ENCODE assay signal across 2 cellular contexts in the genomic region with DNA sequence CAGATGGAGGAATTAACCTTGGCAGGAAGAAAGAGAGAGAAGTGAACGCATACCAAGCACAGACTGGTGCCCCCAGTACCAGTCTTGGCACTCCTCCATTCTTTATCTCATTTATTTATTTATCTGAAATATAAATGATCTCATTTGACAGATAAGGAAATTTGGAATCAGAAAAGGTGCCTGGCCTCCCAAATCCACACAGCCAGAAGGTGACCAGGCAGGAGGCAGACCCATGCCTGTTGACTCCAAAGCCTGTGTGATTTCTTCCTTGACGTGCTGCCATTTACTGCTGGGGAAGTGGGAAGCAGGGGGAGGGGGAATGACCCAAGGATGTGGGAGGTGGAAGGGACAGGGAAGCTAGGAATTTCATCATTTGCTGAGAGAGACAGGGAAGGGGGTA.
TF ChIP-seq lines count a peak whose summit lies in the region.

No MANE protein-coding gene starts in this region.

TF ChIP-seq in GM23338, 12 proteins besides CTCF, POLR2A, EP300 and RAD21:
- TF ChIP-seq CREB1 (CRISPR knock-in tag; IDR thresholded peaks at IDR 0.05; ENCODE audit: low read depth): no peak
- TF ChIP-seq JUNB (IDR thresholded peaks at IDR 0.05; ENCODE audit: unreplicated experiment): no peak
- no peak for TF ChIP-seq STAT1 (IDR thresholded peaks at IDR 0.05; ENCODE audit: unreplicated experiment)
- TF ChIP-seq, protein P1, sequence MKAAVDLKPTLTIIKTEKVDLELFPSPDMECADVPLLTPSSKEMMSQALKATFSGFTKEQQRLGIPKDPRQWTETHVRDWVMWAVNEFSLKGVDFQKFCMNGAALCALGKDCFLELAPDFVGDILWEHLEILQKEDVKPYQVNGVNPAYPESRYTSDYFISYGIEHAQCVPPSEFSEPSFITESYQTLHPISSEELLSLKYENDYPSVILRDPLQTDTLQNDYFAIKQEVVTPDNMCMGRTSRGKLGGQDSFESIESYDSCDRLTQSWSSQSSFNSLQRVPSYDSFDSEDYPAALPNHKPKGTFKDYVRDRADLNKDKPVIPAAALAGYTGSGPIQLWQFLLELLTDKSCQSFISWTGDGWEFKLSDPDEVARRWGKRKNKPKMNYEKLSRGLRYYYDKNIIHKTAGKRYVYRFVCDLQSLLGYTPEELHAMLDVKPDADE (IDR thresholded peaks at IDR 0.05): no peak
- TF ChIP-seq POLR2AphosphoS5 (IDR thresholded peaks at IDR 0.05; ENCODE audit: low read depth): no peak
- TF ChIP-seq ZNF114 (CRISPR knock-in tag; IDR thresholded peaks at IDR 0.05): no peak
- no peak for TF ChIP-seq EZH2phosphoT487 (IDR thresholded peaks at IDR 0.05; ENCODE audit: unreplicated experiment)
- TF ChIP-seq, protein P2, sequence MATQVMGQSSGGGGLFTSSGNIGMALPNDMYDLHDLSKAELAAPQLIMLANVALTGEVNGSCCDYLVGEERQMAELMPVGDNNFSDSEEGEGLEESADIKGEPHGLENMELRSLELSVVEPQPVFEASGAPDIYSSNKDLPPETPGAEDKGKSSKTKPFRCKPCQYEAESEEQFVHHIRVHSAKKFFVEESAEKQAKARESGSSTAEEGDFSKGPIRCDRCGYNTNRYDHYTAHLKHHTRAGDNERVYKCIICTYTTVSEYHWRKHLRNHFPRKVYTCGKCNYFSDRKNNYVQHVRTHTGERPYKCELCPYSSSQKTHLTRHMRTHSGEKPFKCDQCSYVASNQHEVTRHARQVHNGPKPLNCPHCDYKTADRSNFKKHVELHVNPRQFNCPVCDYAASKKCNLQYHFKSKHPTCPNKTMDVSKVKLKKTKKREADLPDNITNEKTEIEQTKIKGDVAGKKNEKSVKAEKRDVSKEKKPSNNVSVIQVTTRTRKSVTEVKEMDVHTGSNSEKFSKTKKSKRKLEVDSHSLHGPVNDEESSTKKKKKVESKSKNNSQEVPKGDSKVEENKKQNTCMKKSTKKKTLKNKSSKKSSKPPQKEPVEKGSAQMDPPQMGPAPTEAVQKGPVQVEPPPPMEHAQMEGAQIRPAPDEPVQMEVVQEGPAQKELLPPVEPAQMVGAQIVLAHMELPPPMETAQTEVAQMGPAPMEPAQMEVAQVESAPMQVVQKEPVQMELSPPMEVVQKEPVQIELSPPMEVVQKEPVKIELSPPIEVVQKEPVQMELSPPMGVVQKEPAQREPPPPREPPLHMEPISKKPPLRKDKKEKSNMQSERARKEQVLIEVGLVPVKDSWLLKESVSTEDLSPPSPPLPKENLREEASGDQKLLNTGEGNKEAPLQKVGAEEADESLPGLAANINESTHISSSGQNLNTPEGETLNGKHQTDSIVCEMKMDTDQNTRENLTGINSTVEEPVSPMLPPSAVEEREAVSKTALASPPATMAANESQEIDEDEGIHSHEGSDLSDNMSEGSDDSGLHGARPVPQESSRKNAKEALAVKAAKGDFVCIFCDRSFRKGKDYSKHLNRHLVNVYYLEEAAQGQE (IDR thresholded peaks at IDR 0.05; ENCODE audit: unreplicated experiment): no peak
- no peak for TF ChIP-seq ZNF331 (CRISPR knock-in tag; IDR thresholded peaks at IDR 0.05; ENCODE audit: low read depth)
- TF ChIP-seq, protein P3, sequence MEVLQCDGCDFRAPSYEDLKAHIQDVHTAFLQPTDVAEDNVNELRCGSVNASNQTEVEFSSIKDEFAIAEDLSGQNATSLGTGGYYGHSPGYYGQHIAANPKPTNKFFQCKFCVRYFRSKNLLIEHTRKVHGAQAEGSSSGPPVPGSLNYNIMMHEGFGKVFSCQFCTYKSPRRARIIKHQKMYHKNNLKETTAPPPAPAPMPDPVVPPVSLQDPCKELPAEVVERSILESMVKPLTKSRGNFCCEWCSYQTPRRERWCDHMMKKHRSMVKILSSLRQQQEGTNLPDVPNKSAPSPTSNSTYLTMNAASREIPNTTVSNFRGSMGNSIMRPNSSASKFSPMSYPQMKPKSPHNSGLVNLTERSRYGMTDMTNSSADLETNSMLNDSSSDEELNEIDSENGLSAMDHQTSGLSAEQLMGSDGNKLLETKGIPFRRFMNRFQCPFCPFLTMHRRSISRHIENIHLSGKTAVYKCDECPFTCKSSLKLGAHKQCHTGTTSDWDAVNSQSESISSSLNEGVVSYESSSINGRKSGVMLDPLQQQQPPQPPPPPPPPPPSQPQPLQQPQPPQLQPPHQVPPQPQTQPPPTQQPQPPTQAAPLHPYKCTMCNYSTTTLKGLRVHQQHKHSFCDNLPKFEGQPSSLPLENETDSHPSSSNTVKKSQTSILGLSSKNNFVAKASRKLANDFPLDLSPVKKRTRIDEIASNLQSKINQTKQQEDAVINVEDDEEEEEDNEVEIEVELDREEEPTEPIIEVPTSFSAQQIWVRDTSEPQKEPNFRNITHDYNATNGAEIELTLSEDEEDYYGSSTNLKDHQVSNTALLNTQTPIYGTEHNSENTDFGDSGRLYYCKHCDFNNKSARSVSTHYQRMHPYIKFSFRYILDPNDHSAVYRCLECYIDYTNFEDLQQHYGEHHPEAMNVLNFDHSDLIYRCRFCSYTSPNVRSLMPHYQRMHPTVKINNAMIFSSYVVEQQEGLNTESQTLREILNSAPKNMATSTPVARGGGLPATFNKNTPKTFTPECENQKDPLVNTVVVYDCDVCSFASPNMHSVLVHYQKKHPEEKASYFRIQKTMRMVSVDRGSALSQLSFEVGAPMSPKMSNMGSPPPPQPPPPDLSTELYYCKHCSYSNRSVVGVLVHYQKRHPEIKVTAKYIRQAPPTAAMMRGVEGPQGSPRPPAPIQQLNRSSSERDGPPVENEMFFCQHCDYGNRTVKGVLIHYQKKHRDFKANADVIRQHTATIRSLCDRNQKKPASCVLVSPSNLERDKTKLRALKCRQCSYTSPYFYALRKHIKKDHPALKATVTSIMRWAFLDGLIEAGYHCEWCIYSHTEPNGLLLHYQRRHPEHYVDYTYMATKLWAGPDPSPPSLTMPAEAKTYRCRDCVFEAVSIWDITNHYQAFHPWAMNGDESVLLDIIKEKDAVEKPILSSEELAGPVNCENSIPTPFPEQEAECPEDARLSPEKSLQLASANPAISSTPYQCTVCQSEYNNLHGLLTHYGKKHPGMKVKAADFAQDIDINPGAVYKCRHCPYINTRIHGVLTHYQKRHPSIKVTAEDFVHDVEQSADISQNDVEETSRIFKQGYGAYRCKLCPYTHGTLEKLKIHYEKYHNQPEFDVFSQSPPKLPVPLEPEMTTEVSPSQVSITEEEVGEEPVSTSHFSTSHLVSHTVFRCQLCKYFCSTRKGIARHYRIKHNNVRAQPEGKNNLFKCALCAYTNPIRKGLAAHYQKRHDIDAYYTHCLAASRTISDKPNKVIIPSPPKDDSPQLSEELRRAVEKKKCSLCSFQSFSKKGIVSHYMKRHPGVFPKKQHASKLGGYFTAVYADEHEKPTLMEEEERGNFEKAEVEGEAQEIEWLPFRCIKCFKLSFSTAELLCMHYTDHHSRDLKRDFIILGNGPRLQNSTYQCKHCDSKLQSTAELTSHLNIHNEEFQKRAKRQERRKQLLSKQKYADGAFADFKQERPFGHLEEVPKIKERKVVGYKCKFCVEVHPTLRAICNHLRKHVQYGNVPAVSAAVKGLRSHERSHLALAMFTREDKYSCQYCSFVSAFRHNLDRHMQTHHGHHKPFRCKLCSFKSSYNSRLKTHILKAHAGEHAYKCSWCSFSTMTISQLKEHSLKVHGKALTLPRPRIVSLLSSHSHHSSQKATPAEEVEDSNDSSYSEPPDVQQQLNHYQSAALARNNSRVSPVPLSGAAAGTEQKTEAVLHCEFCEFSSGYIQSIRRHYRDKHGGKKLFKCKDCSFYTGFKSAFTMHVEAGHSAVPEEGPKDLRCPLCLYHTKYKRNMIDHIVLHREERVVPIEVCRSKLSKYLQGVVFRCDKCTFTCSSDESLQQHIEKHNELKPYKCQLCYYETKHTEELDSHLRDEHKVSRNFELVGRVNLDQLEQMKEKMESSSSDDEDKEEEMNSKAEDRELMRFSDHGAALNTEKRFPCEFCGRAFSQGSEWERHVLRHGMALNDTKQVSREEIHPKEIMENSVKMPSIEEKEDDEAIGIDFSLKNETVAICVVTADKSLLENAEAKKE (CRISPR knock-in tag; IDR thresholded peaks at IDR 0.05): no peak
TF ChIP-seq in GM23338: peak in this region for 0.

TF ChIP-seq in H1, 55 proteins besides CTCF, POLR2A, EP300 and RAD21:
- TF ChIP-seq SRF (IDR thresholded peaks at IDR 0.05; ENCODE audit: low read depth, low read length) (no peak), POLR2AphosphoS5 (IDR thresholded peaks at IDR 0.05; ENCODE audit: low read depth, low read length) (no peak), TBP (IDR thresholded peaks at IDR 0.05; ENCODE audit: low read depth, low read length) (no peak), TCF12 (IDR thresholded peaks at IDR 0.05; ENCODE audit: low read depth, low read length) (no peak), JUND (IDR thresholded peaks at IDR 0.05; ENCODE audit: low read length) (no peak), SIN3A (conservative IDR thresholded peaks at IDR 0.05 in 1 of 2, IDR thresholded peaks at IDR 0.05 in 1 of 2; ENCODE audit: low read depth in 1 of 2, low read length in 2 of 2) (no peak)
- TF ChIP-seq, protein P4, sequence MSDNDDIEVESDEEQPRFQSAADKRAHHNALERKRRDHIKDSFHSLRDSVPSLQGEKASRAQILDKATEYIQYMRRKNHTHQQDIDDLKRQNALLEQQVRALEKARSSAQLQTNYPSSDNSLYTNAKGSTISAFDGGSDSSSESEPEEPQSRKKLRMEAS (IDR thresholded peaks at IDR 0.05): no peak
- TF ChIP-seq, protein P5, sequence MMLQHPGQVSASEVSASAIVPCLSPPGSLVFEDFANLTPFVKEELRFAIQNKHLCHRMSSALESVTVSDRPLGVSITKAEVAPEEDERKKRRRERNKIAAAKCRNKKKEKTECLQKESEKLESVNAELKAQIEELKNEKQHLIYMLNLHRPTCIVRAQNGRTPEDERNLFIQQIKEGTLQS (IDR thresholded peaks at IDR 0.05; ENCODE audit: insufficient read depth, low read depth, low read length): no peak
